Comparison of ENCODE assay signal across 8 cellular contexts in the genomic region with DNA sequence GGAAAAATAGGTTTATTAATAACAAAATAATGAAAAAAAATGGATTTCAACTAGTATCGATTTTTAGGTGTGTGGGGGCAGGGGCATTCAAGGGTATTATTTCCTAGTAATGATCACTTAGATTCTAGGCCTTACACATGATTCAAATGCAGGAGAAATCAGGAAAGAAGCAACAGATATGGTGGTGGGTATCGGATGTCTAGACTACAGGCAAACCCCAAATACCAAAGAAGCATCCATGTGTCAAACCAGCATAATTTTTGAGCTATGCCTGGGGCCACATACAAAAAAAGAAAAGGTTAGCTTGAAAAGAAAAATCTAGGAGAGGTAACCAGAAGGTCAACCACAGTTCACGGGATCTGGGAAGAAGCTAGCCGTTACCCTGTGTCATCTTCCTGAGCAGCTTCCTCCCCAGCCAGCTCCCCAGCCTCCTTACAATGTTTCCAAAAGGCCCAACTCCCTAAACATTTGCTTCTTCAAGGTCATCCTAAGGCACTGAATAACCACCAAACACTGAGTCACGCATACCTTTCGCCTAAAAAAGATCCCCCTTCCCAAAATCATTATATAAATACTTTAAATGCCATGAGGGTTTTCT. TPM values are rescaled to one million over a fixed set of nuclear protein-coding genes. Genes with fewer than 3 reads are reported as not detected.
DNase-seq lines count a peak whose midpoint lies in the region; ATAC-seq and TF ChIP-seq lines count a peak whose summit lies in the region.

No MANE protein-coding gene starts in this region.

- H3K9me3 ChIP-seq in esophagus muscularis mucosa (no peaks in the 10 kb centered on the region), right cardiac atrium (ENCODE audit: control insufficient read depth, low read length) (no peaks in the 10 kb centered on the region)

- DNase-seq in SIG-M5 treated with dmso at 0.1 percent for 504 hours (lab: John Stamatoyannopoulos, UW; ENCODE audit: unreplicated experiment) (peak; percentile 47), SIG-M5 (lab: John Stamatoyannopoulos, UW) (no peak), RWPE1 (ENCODE audit: low spot score) (peak; percentile 36), esophagus muscularis mucosa (ENCODE audit: extremely low spot score) (no peak), skeletal muscle cell (ENCODE audit: low read depth) (no peak), KG1 (lab: John Stamatoyannopoulos, UW) (no peak), right cardiac atrium (no peak)

- intact Hi-C loops in esophagus muscularis mucosa (cut with DNase I) (no loop called here), right cardiac atrium (cut with DNase I) (no loop called here)

- no peak for TF ChIP-seq EP300 in esophagus muscularis mucosa (IDR thresholded peaks at IDR 0.05)

- CTCF ChIA-PET in RWPE1 (lab: Yijun Ruan, JAX): no interaction called here

- TF ChIP-seq CTCF in RWPE1 (conservative IDR thresholded peaks at IDR 0.05; ENCODE audit: low read depth): no peak
- TF ChIP-seq CTCF in esophagus muscularis mucosa (IDR thresholded peaks at IDR 0.05): no peak

- H3K27ac ChIP-seq in RWPE1: no peak overlapping the region
- H3K27ac ChIP-seq in esophagus muscularis mucosa (replicated peaks in 1 of 4): peak overlapping the region; percentile 89 to 95 (median 92)
- no peak overlapping the region for H3K27ac ChIP-seq in right cardiac atrium (ENCODE audit: low read length)

- no peak for TF ChIP-seq POLR2A in esophagus muscularis mucosa (IDR thresholded peaks at IDR 0.05; ENCODE audit: low read depth)

- no peaks in the 10 kb centered on the region for H3K27me3 ChIP-seq in esophagus muscularis mucosa
- no peaks in the 10 kb centered on the region for H3K27me3 ChIP-seq in right cardiac atrium (ENCODE audit: control insufficient read depth, insufficient read depth)

- ATAC-seq in right cardiac atrium (no peak), GM18909 (IDR thresholded peaks at IDR 0.05; ENCODE audit: poor library complexity, unreplicated experiment) (no peak)

- no peaks in the 10 kb centered on the region for H3K36me3 ChIP-seq in esophagus muscularis mucosa

- 53% methylated on average over 6 of the region's 6 CpGs for WGBS in esophagus muscularis mucosa
- 67% methylated on average over 6 of the region's 6 CpGs for WGBS in right cardiac atrium

- H3K4me3 ChIP-seq in esophagus muscularis mucosa: peak overlapping the region; percentile 75 to 88 (median 85)
- H3K4me3 ChIP-seq in skeletal muscle cell (ENCODE audit: low read depth, low read length): peak overlapping the region; percentile 93
- no peak overlapping the region for H3K4me3 ChIP-seq in right cardiac atrium (ENCODE audit: low read length)

- POLR2A ChIA-PET in RWPE1 (lab: Yijun Ruan, JAX; ENCODE audit: low non-redundant PET): no interaction called here

- H3K4me1 ChIP-seq in esophagus muscularis mucosa (peaks cover 5 to 60% (median 56%) of the 10 kb centered on the region in 4 donors), right cardiac atrium (ENCODE audit: control insufficient read depth, insufficient read depth, low read length) (no peaks in the 10 kb centered on the region)

RNA-seq across cellular contexts. Expression of gene SINHCAF, which starts 3.2 kb away (rescaled TPM):
- total RNA-seq in esophagus muscularis mucosa (10 to 100 TPM; 19.2 to 41.3 (median 25.7) TPM), right cardiac atrium (10 to 100 TPM in 3 of 4 donors, 1 to 10 TPM in 1; 9.4 to 15.2 (median 13.9) TPM)
- polyA plus RNA-seq in right cardiac atrium: 9.1 TPM

Comparison
In these comparisons a context has a peak if more than half of its experiments do, and no peak if none do; other contexts are left out.
1. DNase-seq: peak in SIG-M5 treated with dmso at 0.1 percent for 504 hours (single experiment) and RWPE1 (single experiment); none in SIG-M5 (single experiment), esophagus muscularis mucosa (single experiment), skeletal muscle cell (single experiment), KG1 (single experiment) and right cardiac atrium (0 of 3).
2. H3K27ac ChIP-seq: peak in esophagus muscularis mucosa (4 of 4); none in RWPE1 (single experiment) and right cardiac atrium (single experiment).